ENCODE assay signal across 24 cellular contexts in genomic region chr6:29905286-29905685, GRCh38.
"Had no signal": no experiment of that assay in that cellular context is flagged by ENCODE, and none has a peak within 500 bp of the region (broad histone marks: within the 10 kb centered on the region; RNA-seq: fewer than 3 reads in every experiment).

No MANE protein-coding gene starts in this region.

- H3K27ac ChIP-seq: colonic mucosa, coronary artery, dorsolateral prefrontal cortex, epithelial cell of prostate, esophagus muscularis mucosa, esophagus squamous epithelium, foreskin keratinocyte, gastrocnemius medialis, gastroesophageal sphincter, heart left ventricle, heart right ventricle had no signal

- DNase-seq: colonic mucosa; cortex of kidney; dermis blood vessel endothelial cell; dorsolateral prefrontal cortex; effector CD4-positive, alpha-beta T cell; effector CD8-positive, alpha-beta T cell; effector memory CD4-positive, alpha-beta T cell; effector memory CD8-positive, alpha-beta T cell; endodermal cell; erythroblast; esophagus squamous epithelium; foreskin fibroblast; foreskin keratinocyte; foreskin melanocyte; gastrocnemius medialis; glutamatergic neuron; heart left ventricle; heart right ventricle had no signal

- H3K4me3 Mint-ChIP-seq: dendritic cell treated with granulocyte-macrophage colony-stimulating factor and Interleukin-4, amounts not matched to agents 40 ng/mL and 50 ng/mL, for 4 days; effector memory CD8-positive, alpha-beta T cell; endodermal cell had no signal

- H3K4me1 Mint-ChIP-seq: endodermal cell had no signal

- ATAC-seq: effector memory CD8-positive, alpha-beta T cell; esophagus mucosa; foreskin keratinocyte; gastrocnemius medialis; gastroesophageal sphincter; heart left ventricle; heart right ventricle had no signal

- H3K27ac Mint-ChIP-seq: dendritic cell treated with granulocyte-macrophage colony-stimulating factor and Interleukin-4, amounts not matched to agents 40 ng/mL and 50 ng/mL, for 4 days; effector memory CD8-positive, alpha-beta T cell; endodermal cell had no signal

- H3K9me3 ChIP-seq: colonic mucosa, esophagus muscularis mucosa, esophagus squamous epithelium, gastrocnemius medialis, gastroesophageal sphincter, heart left ventricle, heart right ventricle had no signal

- H3K4me1 ChIP-seq: colonic mucosa, esophagus muscularis mucosa, foreskin keratinocyte, gastrocnemius medialis, gastroesophageal sphincter, heart left ventricle, heart right ventricle had no signal

- H3K9me3 Mint-ChIP-seq: dendritic cell treated with granulocyte-macrophage colony-stimulating factor and Interleukin-4, amounts not matched to agents 40 ng/mL and 50 ng/mL, for 4 days; effector memory CD8-positive, alpha-beta T cell; endodermal cell had no signal

- H3K36me3 ChIP-seq: colonic mucosa, esophagus muscularis mucosa, esophagus squamous epithelium, gastrocnemius medialis, gastroesophageal sphincter, heart left ventricle, heart right ventricle had no signal

- H3K27me3 ChIP-seq: colonic mucosa, dorsolateral prefrontal cortex, esophagus muscularis mucosa, esophagus squamous epithelium, gastrocnemius medialis, gastroesophageal sphincter, heart left ventricle, heart right ventricle had no signal

- H3K4me3 ChIP-seq: colonic mucosa, coronary artery, dorsolateral prefrontal cortex, esophagus muscularis mucosa, esophagus squamous epithelium, gastrocnemius medialis, gastroesophageal sphincter, heart left ventricle, heart right ventricle had no signal
